16 cellular contexts compared by ENCODE assay signal in genomic region chr17:40457369-40457768, GRCh38. TPM values are rescaled to one million over a fixed set of nuclear protein-coding genes. Genes with fewer than 3 reads are reported as not detected.
DNase-seq lines count a peak whose midpoint lies in the region; ATAC-seq and TF ChIP-seq lines count a peak whose summit lies in the region.
"Had no signal": no experiment of that assay in that cellular context is flagged by ENCODE, and none has a peak within 500 bp of the region (broad histone marks: within the 10 kb centered on the region; RNA-seq: fewer than 3 reads in every experiment).

No MANE protein-coding gene starts in this region.

- TF ChIP-seq CTCF in left ventricle myocardium inferior (IDR thresholded peaks at IDR 0.05; ENCODE audit: borderline replicate concordance) = no peak
- no peak for TF ChIP-seq CTCF in endothelial cell (IDR thresholded peaks at IDR 0.05; ENCODE audit: unreplicated experiment)
- TF ChIP-seq CTCF in osteoblast (IDR thresholded peaks at IDR 0.05; ENCODE audit: extremely low read depth, low read depth, low read length) = no peak

- peak overlapping the region; percentile 57 for H3K27ac Mint-ChIP-seq in endothelial cell (ENCODE audit: unreplicated experiment)
- H3K27ac Mint-ChIP-seq: activated naive CD8-positive, alpha-beta T cell; T-cell had no signal

- H3K9me3 Mint-ChIP-seq in endothelial cell (ENCODE audit: unreplicated experiment) = no peaks in the 10 kb centered on the region
- H3K9me3 Mint-ChIP-seq: activated T-cell treated with anti-CD3 and anti-CD28 coated beads, Interleukin-2, amount 50 U/mL, for 4 hours; T-cell had no signal

- H3K36me3 Mint-ChIP-seq in endothelial cell (ENCODE audit: low read depth, unreplicated experiment) = peaks cover 49% of the 10 kb centered on the region
- H3K36me3 Mint-ChIP-seq: activated naive CD8-positive, alpha-beta T cell had no signal

- H3K27me3 ChIP-seq in left ventricle myocardium inferior (ENCODE audit: low read depth) (no peaks in the 10 kb centered on the region), osteoblast (ENCODE audit: insufficient read depth, low read length) (no peaks in the 10 kb centered on the region)

- peaks cover 9% of the 10 kb centered on the region for H3K27me3 Mint-ChIP-seq in endothelial cell (ENCODE audit: unreplicated experiment)
- H3K27me3 Mint-ChIP-seq: activated naive CD8-positive, alpha-beta T cell had no signal

- H3K4me3 ChIP-seq in left ventricle myocardium inferior (peak overlapping the region; percentile 27), osteoblast (ENCODE audit: insufficient read depth, low read length) (no peak overlapping the region), urinary bladder (ENCODE audit: low read depth, low read length) (no peak overlapping the region)

- no peak overlapping the region for H3K4me2 ChIP-seq in osteoblast (ENCODE audit: insufficient read depth, low read length)

- peaks cover 52% of the 10 kb centered on the region for H3K36me3 ChIP-seq in left ventricle myocardium inferior
- H3K36me3 ChIP-seq in osteoblast (ENCODE audit: insufficient read depth, low read length) = peaks cover 77% of the 10 kb centered on the region
- no peaks in the 10 kb centered on the region for H3K36me3 ChIP-seq in urinary bladder (ENCODE audit: insufficient read depth)

- H4K20me1 ChIP-seq in osteoblast (ENCODE audit: insufficient read depth, low read length) = peaks cover 64% of the 10 kb centered on the region

- peak overlapping the region; percentile 59 for H3K4me3 Mint-ChIP-seq in endothelial cell (ENCODE audit: unreplicated experiment)
- H3K4me3 Mint-ChIP-seq: activated naive CD8-positive, alpha-beta T cell; activated T-cell treated with anti-CD3 and anti-CD28 coated beads, Interleukin-2, amount 50 U/mL, for 4 hours; T-cell had no signal

- H2AFZ ChIP-seq in osteoblast (ENCODE audit: low read length) = no peak overlapping the region

- WGBS in urinary bladder = 91% methylated on average over 3 of the region's 3 CpGs

- intact Hi-C loops in left ventricle myocardium inferior (cut with micrococcal nuclease) = no loop called here
- intact Hi-C loops in cardiac septum (cut with DNase I) = no loop called here

- H3K27ac ChIP-seq in left ventricle myocardium inferior (replicated peaks) (peak overlapping the region; percentile 63), osteoblast (ENCODE audit: low read depth, low read length) (peak overlapping the region; percentile 70), urinary bladder (ENCODE audit: low read depth) (peak overlapping the region; percentile 39)

- peaks cover 59% of the 10 kb centered on the region for H3K4me1 Mint-ChIP-seq in endothelial cell (ENCODE audit: unreplicated experiment)
- H3K4me1 Mint-ChIP-seq: T-cell had no signal

- no peak for ATAC-seq in HG03460 (IDR thresholded peaks at IDR 0.05; ENCODE audit: unreplicated experiment)
- ATAC-seq: activated T-cell treated with anti-CD3 and anti-CD28 coated beads, Interleukin-2, amount 50 U/mL, for 4 hours; T-cell had no signal

- DNase-seq in left ventricle myocardium inferior (no peak), cardiac septum (ENCODE audit: low spot score) (no peak), endothelial cell (ENCODE audit: low spot score) (no peak), osteoblast (ENCODE audit: insufficient read length, low spot score, missing footprints) (peak; percentile 82), RPMI8226 (no peak)
- DNase-seq in stimulated activated CD8-positive, alpha-beta memory T cell treated with anti-CD3 and anti-CD28 coated beads, Interleukin-4, amount 100 ng/mL, for 48 hours = no peak
- DNase-seq: activated CD4-positive, alpha-beta T cell treated with anti-CD3 and anti-CD28 coated beads, Interleukin-2, amount 50 U/mL, for 48 hours; activated T-cell treated with anti-CD3 and anti-CD28 coated beads, Interleukin-2, amount 50 U/mL, for 4 hours; effector CD4-positive, alpha-beta T cell; hippocampal formation; NCI-H1436 treated with DMSO at 0.1 percent for 48 hours; NK-92 treated with Interleukin-12 subunit alpha and Interleukin-12 subunit beta, amount 100 ng/mL, for 24 hours; T-cell had no signal

- H3K9me3 ChIP-seq in left ventricle myocardium inferior (replicated peaks) (no peaks in the 10 kb centered on the region), osteoblast (ENCODE audit: low read depth, low read length) (no peaks in the 10 kb centered on the region)

- H3K4me1 ChIP-seq in left ventricle myocardium inferior (peaks cover 96% of the 10 kb centered on the region), osteoblast (ENCODE audit: insufficient read depth, low read length) (peaks cover 51% of the 10 kb centered on the region), urinary bladder (ENCODE audit: insufficient read depth) (no peaks in the 10 kb centered on the region)

- peaks cover 20% of the 10 kb centered on the region for H3K79me2 ChIP-seq in osteoblast (ENCODE audit: insufficient read depth, low read length)

RNA-seq across cellular contexts. Expression of gene IGFBP4, which starts 14.1 kb away (rescaled TPM):
- total RNA-seq in left ventricle myocardium inferior (130 TPM), cardiac septum (164 TPM), endothelial cell (ENCODE audit: unreplicated experiment) (1,531 TPM), osteoblast (666 and 801 TPM in 2 replicates), urinary bladder (111 TPM)
- polyA plus RNA-seq in urinary bladder = 488 TPM

RNA-seq across cellular contexts. Expression of gene TOP2A, which starts 39.7 kb away (rescaled TPM):
- total RNA-seq in left ventricle myocardium inferior (2.1 TPM), cardiac septum (0.51 TPM), endothelial cell (ENCODE audit: unreplicated experiment) (28.3 TPM), osteoblast (14.5 and 15.9 TPM in 2 replicates), urinary bladder (105 TPM)
- 1.5 TPM for polyA plus RNA-seq in urinary bladder

RNA-seq across cellular contexts. Expression of gene TNS4, which starts 44.1 kb away (rescaled TPM):
- total RNA-seq in left ventricle myocardium inferior (not detected), cardiac septum (not detected), endothelial cell (ENCODE audit: unreplicated experiment) (0.08 TPM), osteoblast (under 0.01 and 0.29 TPM in 2 replicates), urinary bladder (5.4 TPM)
- 5.0 TPM for polyA plus RNA-seq in urinary bladder
